In the genomic region with DNA sequence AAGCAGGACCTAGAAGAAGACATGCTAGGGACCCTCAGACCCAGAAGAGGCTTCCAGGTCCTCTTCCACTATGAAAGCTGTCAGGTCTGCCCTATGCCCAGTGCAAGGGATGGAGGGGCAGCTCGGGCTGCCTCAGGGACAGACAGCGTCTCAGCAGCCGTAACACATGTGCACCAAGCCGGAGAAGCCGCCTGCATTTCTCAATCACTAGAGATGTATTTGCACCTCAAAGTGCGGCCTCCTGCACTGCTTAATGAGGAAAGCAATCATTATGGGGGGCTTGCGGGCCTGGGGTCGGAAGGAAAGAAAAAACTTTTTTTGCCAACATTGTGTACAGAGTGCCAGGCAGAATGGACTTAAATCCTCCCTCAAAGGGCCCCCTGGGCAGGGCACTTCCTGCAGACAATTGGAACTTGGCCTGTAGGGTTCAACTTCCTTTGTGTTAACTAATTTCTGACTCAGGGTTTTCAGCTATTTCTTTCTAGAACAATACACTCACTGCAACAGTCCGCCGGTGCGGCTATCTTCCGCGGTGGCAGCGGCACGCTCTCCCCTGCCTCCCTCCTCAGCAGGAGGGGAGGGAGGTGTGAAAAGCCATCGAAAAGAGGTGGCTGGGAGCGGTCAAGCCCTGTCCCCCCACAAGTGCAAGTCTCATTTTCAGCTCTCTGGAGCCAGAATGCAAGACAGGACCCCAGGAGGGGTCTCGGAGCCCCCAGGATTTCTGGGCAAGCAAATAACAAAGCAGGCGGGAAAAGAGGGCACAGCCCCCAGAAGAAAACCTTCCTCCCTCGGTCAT, we compare ENCODE assay signal across 8 cellular contexts.
DNase-seq lines count a peak whose midpoint lies in the region; ATAC-seq and TF ChIP-seq lines count a peak whose summit lies in the region.

No MANE protein-coding gene starts in this region.

- no peak for ATAC-seq in HG02840 (IDR thresholded peaks at IDR 0.05; ENCODE audit: low FRiP score, unreplicated experiment)
- ATAC-seq in GM21360 (IDR thresholded peaks at IDR 0.05; ENCODE audit: unreplicated experiment): no peak

- peak; percentile 0 for DNase-seq in AG09319 (ENCODE audit: extremely low read depth, low read depth)
- DNase-seq in NOMO-1 treated with dmso at 0.1 percent for 144 hours (lab: John Stamatoyannopoulos, UW; ENCODE audit: unreplicated experiment): peak; percentile 70
- peak; percentile 9 to 48 for DNase-seq in foreskin fibroblast
- no peak for DNase-seq in mesenteric fat pad (ENCODE audit: low spot score)
- no peak for DNase-seq in cerebellar nuclear complex (lab: John Stamatoyannopoulos, UW)

- no peak overlapping the region for H2AFZ ChIP-seq in neural cell (ENCODE audit: low read depth, low read length)

- H3K9ac ChIP-seq in neural cell (ENCODE audit: low read length): peak overlapping the region; percentile 27

- H3K9me2 ChIP-seq in neural cell (ENCODE audit: insufficient read depth, low read length): no peaks in the 10 kb centered on the region

- peaks cover 9% of the 10 kb centered on the region for H3K27me3 ChIP-seq in neural cell (ENCODE audit: insufficient read depth, low read depth, low read length)

- peaks cover 8% of the 10 kb centered on the region for H3F3A ChIP-seq in neural cell (ENCODE audit: insufficient read depth, low read length, poor library complexity, severe bottlenecking)

- no peaks in the 10 kb centered on the region for H3K9me3 ChIP-seq in neural cell (ENCODE audit: low read length)

- H3K79me2 ChIP-seq in neural cell (replicated peaks; ENCODE audit: insufficient read depth, low read length): peaks cover 12% of the 10 kb centered on the region

- H4K20me1 ChIP-seq in neural cell (ENCODE audit: insufficient read depth): no peaks in the 10 kb centered on the region

- TF ChIP-seq RAD21 in neural cell (conservative IDR thresholded peaks at IDR 0.05): no peak

- peak overlapping the region; percentile 24 to 33 for H3K4me3 ChIP-seq in foreskin fibroblast (ENCODE audit: low read depth in 1 of 2, low read length in 2 of 2)
- peak overlapping the region; percentile 48 for H3K4me3 ChIP-seq in neural cell (ENCODE audit: low read length)

- no peak for TF ChIP-seq EP300 in neural cell (conservative IDR thresholded peaks at IDR 0.05; ENCODE audit: poor library complexity, severe bottlenecking)

- H3K27ac ChIP-seq in neural cell (ENCODE audit: low read length): no peak overlapping the region

- H3K4me2 ChIP-seq in neural cell (ENCODE audit: low read length): no peak overlapping the region

- no peaks in the 10 kb centered on the region for H3K36me3 ChIP-seq in neural cell (ENCODE audit: insufficient read depth, low read length)

- TF ChIP-seq CTCF in AG09319 (IDR thresholded peaks at IDR 0.05; ENCODE audit: low read depth, low read length): no peak
- no peak for TF ChIP-seq CTCF in foreskin fibroblast (IDR thresholded peaks at IDR 0.05; ENCODE audit: low read depth, low read length)
- no peak for TF ChIP-seq CTCF in neural cell (IDR thresholded peaks at IDR 0.05; ENCODE audit: poor library complexity, severe bottlenecking)

TF ChIP-seq in neural cell, 6 proteins besides CTCF, POLR2A, EP300 and RAD21:
- TF ChIP-seq SMC3 (conservative IDR thresholded peaks at IDR 0.05; ENCODE audit: poor library complexity) (no peak), POLR2AphosphoS5 (IDR thresholded peaks at IDR 0.05) (no peak), TAF1 (IDR thresholded peaks at IDR 0.05; ENCODE audit: low read depth) (no peak), EZH2 (IDR thresholded peaks at IDR 0.05; ENCODE audit: borderline replicate concordance, insufficient read depth, low read length, poor library complexity, severe bottlenecking) (no peak), MXI1 (conservative IDR thresholded peaks at IDR 0.05; ENCODE audit: poor library complexity, severe bottlenecking) (no peak)
- TF ChIP-seq, protein P1, sequence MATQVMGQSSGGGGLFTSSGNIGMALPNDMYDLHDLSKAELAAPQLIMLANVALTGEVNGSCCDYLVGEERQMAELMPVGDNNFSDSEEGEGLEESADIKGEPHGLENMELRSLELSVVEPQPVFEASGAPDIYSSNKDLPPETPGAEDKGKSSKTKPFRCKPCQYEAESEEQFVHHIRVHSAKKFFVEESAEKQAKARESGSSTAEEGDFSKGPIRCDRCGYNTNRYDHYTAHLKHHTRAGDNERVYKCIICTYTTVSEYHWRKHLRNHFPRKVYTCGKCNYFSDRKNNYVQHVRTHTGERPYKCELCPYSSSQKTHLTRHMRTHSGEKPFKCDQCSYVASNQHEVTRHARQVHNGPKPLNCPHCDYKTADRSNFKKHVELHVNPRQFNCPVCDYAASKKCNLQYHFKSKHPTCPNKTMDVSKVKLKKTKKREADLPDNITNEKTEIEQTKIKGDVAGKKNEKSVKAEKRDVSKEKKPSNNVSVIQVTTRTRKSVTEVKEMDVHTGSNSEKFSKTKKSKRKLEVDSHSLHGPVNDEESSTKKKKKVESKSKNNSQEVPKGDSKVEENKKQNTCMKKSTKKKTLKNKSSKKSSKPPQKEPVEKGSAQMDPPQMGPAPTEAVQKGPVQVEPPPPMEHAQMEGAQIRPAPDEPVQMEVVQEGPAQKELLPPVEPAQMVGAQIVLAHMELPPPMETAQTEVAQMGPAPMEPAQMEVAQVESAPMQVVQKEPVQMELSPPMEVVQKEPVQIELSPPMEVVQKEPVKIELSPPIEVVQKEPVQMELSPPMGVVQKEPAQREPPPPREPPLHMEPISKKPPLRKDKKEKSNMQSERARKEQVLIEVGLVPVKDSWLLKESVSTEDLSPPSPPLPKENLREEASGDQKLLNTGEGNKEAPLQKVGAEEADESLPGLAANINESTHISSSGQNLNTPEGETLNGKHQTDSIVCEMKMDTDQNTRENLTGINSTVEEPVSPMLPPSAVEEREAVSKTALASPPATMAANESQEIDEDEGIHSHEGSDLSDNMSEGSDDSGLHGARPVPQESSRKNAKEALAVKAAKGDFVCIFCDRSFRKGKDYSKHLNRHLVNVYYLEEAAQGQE (IDR thresholded peaks at IDR 0.05; ENCODE audit: borderline replicate concordance): no peak

Comparison
In these comparisons a context has a peak if more than half of its experiments do, and no peak if none do; other contexts are left out.
1. DNase-seq: peak in AG09319 (single experiment), NOMO-1 treated with dmso at 0.1 percent for 144 hours (single experiment) and foreskin fibroblast (2 of 2); none in mesenteric fat pad (single experiment) and cerebellar nuclear complex (0 of 2).